ENCODE assay signal across 16 cellular contexts in genomic region chr10:128018236-128018635, GRCh38.
A peak's percentile ranks its signal among the peaks of the same experiment; 100 is the strongest.
DNase-seq lines count a peak whose midpoint lies in the region; ATAC-seq and TF ChIP-seq lines count a peak whose summit lies in the region.
"Had no signal": no experiment of that assay in that cellular context is flagged by ENCODE, and none has a peak within 500 bp of the region (broad histone marks: within the 10 kb centered on the region; RNA-seq: fewer than 3 reads in every experiment).

No MANE protein-coding gene starts in this region.

- no peak for TF ChIP-seq CTCF in choroid plexus epithelial cell (conservative IDR thresholded peaks at IDR 0.05; ENCODE audit: low read depth, low read length)

- POLR2A ChIA-PET in naive thymus-derived CD4-positive, alpha-beta T cell (lab: Charles Lee) = no interaction called here

- peaks cover 5% of the 10 kb centered on the region; the same call in 1 of the 2 replicates for H3K9me3 ChIP-seq in BLaER1
- no peaks in the 10 kb centered on the region for H3K9me3 ChIP-seq in naive thymus-derived CD4-positive, alpha-beta T cell (ENCODE audit: control insufficient read depth in 2 of 3, low read length in 3 of 3)
- H3K9me3 ChIP-seq: tibial artery had no signal

- H3K4me1 ChIP-seq in BLaER1 = peaks cover 95% of the 10 kb centered on the region
- no peaks in the 10 kb centered on the region for H3K4me1 ChIP-seq in naive thymus-derived CD4-positive, alpha-beta T cell (ENCODE audit: control insufficient read depth in 2 of 2, insufficient read depth in 2 of 2, low read length in 2 of 2)
- H3K4me1 ChIP-seq: tibial artery had no signal

- peak; percentile 10 for DNase-seq in GDM1 (lab: John Stamatoyannopoulos, UW)
- DNase-seq in choroid plexus epithelial cell (ENCODE audit: low read depth) = peak; percentile 45
- no peak for DNase-seq in naive thymus-derived CD4-positive, alpha-beta T cell
- no peak for DNase-seq in RPMI8226
- no peak for DNase-seq in NCI-H1105 (lab: John Stamatoyannopoulos, UW)
- DNase-seq: activated gamma-delta T cell; DMS 273 treated with DMSO at 0.1 percent for 48 hours; HFFc6; hippocampal formation; kidney glomerular epithelial cell; NCI-H774; stimulated activated CD4-positive, alpha-beta T cell treated with anti-CD3 and anti-CD28 coated beads, Interleukin-4, amount 100 ng/mL, for 24 hours had no signal

- H3K27me3 ChIP-seq in BLaER1 = no peaks in the 10 kb centered on the region
- H3K27me3 ChIP-seq in naive thymus-derived CD4-positive, alpha-beta T cell (ENCODE audit: control insufficient read depth in 2 of 2, insufficient read depth in 2 of 2, low read length in 2 of 2) = no peaks in the 10 kb centered on the region

- H3K36me3 Mint-ChIP-seq in naive thymus-derived CD4-positive, alpha-beta T cell = no peaks in the 10 kb centered on the region

- H3K27ac Mint-ChIP-seq in naive thymus-derived CD4-positive, alpha-beta T cell = peak overlapping the region in 2 of 9 donors; percentile 34 to 71
- H3K27ac Mint-ChIP-seq: B cell, HFFc6 had no signal

- no peaks in the 10 kb centered on the region for H3K9me3 Mint-ChIP-seq in naive thymus-derived CD4-positive, alpha-beta T cell
- H3K9me3 Mint-ChIP-seq: HFFc6 had no signal

- peak; percentile 27 for ATAC-seq in naive thymus-derived CD4-positive, alpha-beta T cell
- no peak for ATAC-seq in GM21360 (IDR thresholded peaks at IDR 0.05; ENCODE audit: unreplicated experiment)

- H3K4me3 Mint-ChIP-seq in naive thymus-derived CD4-positive, alpha-beta T cell = peak overlapping the region in 4 of 10 donors; percentile 1 to 61 (median 30)
- H3K4me3 Mint-ChIP-seq: B cell, HFFc6 had no signal

- peaks cover 0 to 12% (median 5%) of the 10 kb centered on the region in 7 donors for H3K4me1 Mint-ChIP-seq in naive thymus-derived CD4-positive, alpha-beta T cell
- H3K4me1 Mint-ChIP-seq: B cell had no signal

- H4K20me1 ChIP-seq in BLaER1 = no peaks in the 10 kb centered on the region

- peaks cover 0 to 8% (median 4%) of the 10 kb centered on the region in 5 donors for H3K27me3 Mint-ChIP-seq in naive thymus-derived CD4-positive, alpha-beta T cell

- CTCF ChIA-PET in naive thymus-derived CD4-positive, alpha-beta T cell (lab: Charles Lee) = no interaction called here

- peak overlapping the region; percentile 95 for H3K4me2 ChIP-seq in BLaER1

- H3K36me3 ChIP-seq in BLaER1 = peaks cover 10% of the 10 kb centered on the region; the same call in 1 of the 2 replicates
- no peaks in the 10 kb centered on the region for H3K36me3 ChIP-seq in naive thymus-derived CD4-positive, alpha-beta T cell (ENCODE audit: control insufficient read depth in 2 of 3, insufficient read depth in 3 of 3, low read length in 3 of 3)
- H3K36me3 ChIP-seq: tibial artery had no signal

- H3K9ac ChIP-seq in BLaER1 = peak overlapping the region; percentile 80

- intact Hi-C loops in naive thymus-derived CD4-positive, alpha-beta T cell (cut with micrococcal nuclease) = no loop called here

- H3K4me3 ChIP-seq in BLaER1 (peak overlapping the region; percentile 66), choroid plexus epithelial cell (ENCODE audit: low read depth, low read length) (no peak overlapping the region)
- no peak overlapping the region for H3K4me3 ChIP-seq in naive thymus-derived CD4-positive, alpha-beta T cell (ENCODE audit: low read length)
- H3K4me3 ChIP-seq: tibial artery had no signal

- peak overlapping the region; percentile 92 for H3K27ac ChIP-seq in BLaER1
- H3K27ac ChIP-seq in naive thymus-derived CD4-positive, alpha-beta T cell (ENCODE audit: low read depth, low read length) = no peak overlapping the region
- H3K27ac ChIP-seq: tibial artery had no signal

Comparison
In these comparisons a context has a peak if more than half of its experiments do, and no peak if none do; other contexts are left out.
1. DNase-seq: peak in GDM1 (single experiment) and choroid plexus epithelial cell (single experiment); none in naive thymus-derived CD4-positive, alpha-beta T cell (0 of 9), RPMI8226 (single experiment) and NCI-H1105 (single experiment).